Comparison of ENCODE assay signal across 1 cellular context in genomic region chr10:75235375-75236177, GRCh38.
TF ChIP-seq lines count a peak whose summit lies in the region.

Gene COMTD1, minus strand, starts transcription at chr10:75235957. Its CDS starts 29 bp downstream, at chr10:75235928.

TF ChIP-seq in HepG2, 621 proteins besides CTCF, POLR2A, EP300 and RAD21 (continued from another document and continues in another):
- 0 out of 2 replicates have a peak, but pooled peaks have one; percentile 31 for TF ChIP-seq TFE3 (CRISPR knock-in tag; IDR thresholded peaks at IDR 0.05)
- no peak for TF ChIP-seq HOMEZ (CRISPR knock-in tag; IDR thresholded peaks at IDR 0.05; ENCODE audit: low read depth)
- TF ChIP-seq GFI1 (CRISPR knock-in tag; IDR thresholded peaks at IDR 0.05; ENCODE audit: borderline replicate concordance) = 0 out of 2 replicates have a peak, but pooled peaks have one; percentile 21
- TF ChIP-seq MED8 (CRISPR knock-in tag; IDR thresholded peaks at IDR 0.05; ENCODE audit: insufficient replicate concordance) = peak; percentile 5
- peak; percentile 76; the same call in 1 of the 2 replicates for TF ChIP-seq ZNF749 (CRISPR knock-in tag; IDR thresholded peaks at IDR 0.05; ENCODE audit: borderline replicate concordance)
- no peak for TF ChIP-seq ZNF644 (CRISPR knock-in tag; IDR thresholded peaks at IDR 0.05; ENCODE audit: low read depth)
- TF ChIP-seq CBX5 (CRISPR knock-in tag; IDR thresholded peaks at IDR 0.05; ENCODE audit: borderline replicate concordance) = peak; percentile 56; the same call in 1 of the 2 replicates
- TF ChIP-seq FOXA3 (CRISPR knock-in tag; IDR thresholded peaks at IDR 0.05) = peak; percentile 39; the same call in 1 of the 2 replicates
- TF ChIP-seq MBNL3 (CRISPR knock-in tag; conservative IDR thresholded peaks at IDR 0.05) = no peak
- TF ChIP-seq MYNN (CRISPR knock-in tag; IDR thresholded peaks at IDR 0.05; ENCODE audit: low read depth) = no peak
- TF ChIP-seq ZNF570 (CRISPR knock-in tag; IDR thresholded peaks at IDR 0.05; ENCODE audit: borderline replicate concordance) = no peak
- TF ChIP-seq ZNF556 (CRISPR knock-in tag; IDR thresholded peaks at IDR 0.05; ENCODE audit: borderline replicate concordance) = peak; percentile 52; the same call in 1 of the 2 replicates
- TF ChIP-seq ZNF17 (CRISPR knock-in tag; IDR thresholded peaks at IDR 0.05) = no peak
- no peak for TF ChIP-seq ZNF468 (CRISPR knock-in tag; IDR thresholded peaks at IDR 0.05)
- TF ChIP-seq LCORL (IDR thresholded peaks at IDR 0.05) = no peak
- peak; percentile 86 for TF ChIP-seq LCORL (CRISPR knock-in tag; IDR thresholded peaks at IDR 0.05)
- peak; percentile 72; the same call in 1 of the 2 replicates for TF ChIP-seq ZNF746 (CRISPR knock-in tag; IDR thresholded peaks at IDR 0.05)
- peak; percentile 84; the same call in 1 of the 2 replicates for TF ChIP-seq MXD1 (CRISPR knock-in tag; IDR thresholded peaks at IDR 0.05)
- no peak for TF ChIP-seq ZBTB1 (CRISPR knock-in tag; IDR thresholded peaks at IDR 0.05; ENCODE audit: borderline replicate concordance)
- TF ChIP-seq CBX2 (IDR thresholded peaks at IDR 0.05; ENCODE audit: low read depth, low read length) = no peak
- TF ChIP-seq CBX2 (CRISPR knock-in tag; IDR thresholded peaks at IDR 0.05; ENCODE audit: low read depth) = no peak
- no peak; the same call in 1 of the 2 replicates for TF ChIP-seq FOXC1 (CRISPR knock-in tag; IDR thresholded peaks at IDR 0.05; ENCODE audit: borderline replicate concordance)
- TF ChIP-seq NFYB (CRISPR knock-in tag; IDR thresholded peaks at IDR 0.05) = no peak
- TF ChIP-seq ZNF256 (CRISPR knock-in tag; conservative IDR thresholded peaks at IDR 0.05) = no peak
- TF ChIP-seq HNRNPH1 (optimal IDR thresholded peaks at IDR 0.05; ENCODE audit: low read depth, low read length) = no peak
- no peak; a peak in 1 of 4 replicates for TF ChIP-seq ATF4 (CRISPR knock-in tag; IDR thresholded peaks at IDR 0.05)
- no peak for TF ChIP-seq NR3C1 (CRISPR knock-in tag; IDR thresholded peaks at IDR 0.05)
- TF ChIP-seq NR2F2 (IDR thresholded peaks at IDR 0.05; ENCODE audit: borderline replicate concordance, low read depth) = no peak
- TF ChIP-seq MTA1 (CRISPR knock-in tag; IDR thresholded peaks at IDR 0.05; ENCODE audit: borderline replicate concordance) = no peak
- TF ChIP-seq ZNF550 (CRISPR knock-in tag; IDR thresholded peaks at IDR 0.05; ENCODE audit: borderline replicate concordance) = no peak
- TF ChIP-seq EEA1 (CRISPR knock-in tag; IDR thresholded peaks at IDR 0.05; ENCODE audit: borderline replicate concordance) = peak; percentile 17; the same call in 1 of the 2 replicates
- no peak for TF ChIP-seq ZNF318 (CRISPR knock-in tag; IDR thresholded peaks at IDR 0.05)
- peak; percentile 54; the same call in 1 of the 2 replicates for TF ChIP-seq SALL2 (CRISPR knock-in tag; IDR thresholded peaks at IDR 0.05)
- no peak for TF ChIP-seq PRDM15 (CRISPR knock-in tag; IDR thresholded peaks at IDR 0.05)
- TF ChIP-seq TBP (CRISPR knock-in tag; IDR thresholded peaks at IDR 0.05) = no peak
- no peak for TF ChIP-seq SIX1 (CRISPR knock-in tag; IDR thresholded peaks at IDR 0.05; ENCODE audit: borderline replicate concordance)
- TF ChIP-seq RORA (CRISPR knock-in tag; IDR thresholded peaks at IDR 0.05) = no peak
- peak; percentile 48; the same call in 1 of the 2 replicates for TF ChIP-seq NCOA1 (CRISPR knock-in tag; IDR thresholded peaks at IDR 0.05)
- peak; percentile 54 for TF ChIP-seq BCL6 (CRISPR knock-in tag; IDR thresholded peaks at IDR 0.05)
- no peak for TF ChIP-seq ISX (CRISPR knock-in tag; conservative IDR thresholded peaks at IDR 0.05)
- 0 out of 2 replicates have a peak, but pooled peaks have one; percentile 14 for TF ChIP-seq ZNF605 (CRISPR knock-in tag; IDR thresholded peaks at IDR 0.05)
- no peak for TF ChIP-seq ZNF841 (CRISPR knock-in tag; IDR thresholded peaks at IDR 0.05; ENCODE audit: borderline replicate concordance)
- TF ChIP-seq AGO1 (IDR thresholded peaks at IDR 0.05; ENCODE audit: low read depth, low read length, poor library complexity, severe bottlenecking) = no peak
- 0 out of 2 replicates have a peak, but pooled peaks have one; percentile 61 for TF ChIP-seq SNAPC2 (CRISPR knock-in tag; IDR thresholded peaks at IDR 0.05)
- no peak for TF ChIP-seq ZNF383 (CRISPR knock-in tag; IDR thresholded peaks at IDR 0.05; ENCODE audit: borderline replicate concordance)
- peak; percentile 68; the same call in 1 of the 2 replicates for TF ChIP-seq NR0B2 (CRISPR knock-in tag; IDR thresholded peaks at IDR 0.05)
- TF ChIP-seq NCOA5 (CRISPR knock-in tag; IDR thresholded peaks at IDR 0.05) = no peak
- TF ChIP-seq ZMYM3 (CRISPR knock-in tag; IDR thresholded peaks at IDR 0.05) = no peak
- TF ChIP-seq MIER2 (CRISPR knock-in tag; IDR thresholded peaks at IDR 0.05) = no peak
- no peak for TF ChIP-seq ZFAT (CRISPR knock-in tag; conservative IDR thresholded peaks at IDR 0.05)
